ENCODE assay signal across 23 cellular contexts in genomic region chr7:25583655-25584054, GRCh38.
"Had no signal": no experiment of that assay in that cellular context is flagged by ENCODE, and none has a peak within 500 bp of the region (broad histone marks: within the 10 kb centered on the region; RNA-seq: fewer than 3 reads in every experiment).

No MANE protein-coding gene starts in this region.

- H3K9me3 ChIP-seq: adrenal gland, MG63, Peyer's patch had no signal

- DNase-seq: activated B cell treated with CpG ODN at 0.5 μM for 24 hours; activated CD4-positive, alpha-beta memory T cell treated with anti-CD3 and anti-CD28 coated beads, Interleukin-2, amount 10 ng/mL, durations not matched to agents 7 days and 5 days; activated CD4-positive, alpha-beta T cell treated with anti-CD3 and anti-CD28 coated beads, Interleukin-2, amount 10 ng/mL, durations not matched to agents 7 days and 5 days; activated gamma-delta T cell treated with Interleukin-2 at 50 U/mL for 16 hours; activated naive CD4-positive, alpha-beta T cell treated with anti-CD3 and anti-CD28 coated beads, Interleukin-2, amount 10 ng/mL, durations not matched to agents 7 days and 5 days; activated naive CD8-positive, alpha-beta T cell treated with anti-CD3 and anti-CD28 coated beads for 36 hours; activated T-cell treated with anti-CD3 and anti-CD28 coated beads for 4 hours; activated T-cell treated with anti-CD3 and anti-CD28 coated beads, Interleukin-2, amount 50 U/mL, for 48 hours; adrenal gland; anterior cingulate cortex; MG63; NCI-H1105; NCI-H1436; NCI-H187; NCI-H2081; NCI-H510A treated with DMSO at 0.1 percent for 48 hours; NCI-H69; NK-92 treated with Interleukin-12 subunit alpha and Interleukin-12 subunit beta, amount 100 ng/mL, for 24 hours; Peyer's patch; SIG-M5; T-helper 17 cell; T-helper 9 cell had no signal

- H3K27ac ChIP-seq: adrenal gland, Peyer's patch had no signal

- H3K27me3 ChIP-seq: adrenal gland, MG63, Peyer's patch had no signal

- H3K36me3 ChIP-seq: adrenal gland, MG63, Peyer's patch had no signal

- ATAC-seq: T-helper 17 cell had no signal

- H3K4me1 ChIP-seq: adrenal gland had no signal

- H3K4me3 ChIP-seq: adrenal gland, MG63, Peyer's patch had no signal

- FAIRE-seq: TTC549 had no signal
